8 cellular contexts compared by ENCODE assay signal in genomic region chr7:727104-727805, GRCh38. TPM values are rescaled to one million over a fixed set of nuclear protein-coding genes. Genes with fewer than 3 reads are reported as not detected.
DNase-seq lines count a peak whose midpoint lies in the region; ATAC-seq and TF ChIP-seq lines count a peak whose summit lies in the region.

TSS of gene PRKAR1B (minus strand) at chr7:727281. CDS start at chr7:711505, 15,776 bp downstream.

- H3K23ac ChIP-seq in mesendoderm (ENCODE audit: low read length): no peak within 1 kb of the TSS

- H2AK5ac ChIP-seq in mesendoderm (ENCODE audit: low read length): no peak within 1 kb of the TSS

- peak within 1 kb of the TSS; percentile 65 for H3K4me3 ChIP-seq in HL-60 (replicated peaks; ENCODE audit: insufficient read depth, low read length)
- H3K4me3 ChIP-seq in mesendoderm (ENCODE audit: low read length): peak within 1 kb of the TSS; percentile 58

- peak within 1 kb of the TSS; percentile 99 for H3K4ac ChIP-seq in mesendoderm (ENCODE audit: low read depth, low read length)

- H3K27me3 Mint-ChIP-seq in stimulated activated memory B cell treated with anti-CD40 and anti-IgM and Interleukin-4, amounts not matched to agents 10 μg/mL and 1 μg/mL and 100 μg/mL, for 72 hours: no peaks in the 10 kb centered on the region

- H3K27ac ChIP-seq in HL-60 (replicated peaks) (peak within 1 kb of the TSS; percentile 78), VCaP (peak within 1 kb of the TSS; percentile 86), mesendoderm (ENCODE audit: low read depth, low read length) (no peak within 1 kb of the TSS)

- H2BK120ac ChIP-seq in mesendoderm (ENCODE audit: low read depth, low read length): no peak within 1 kb of the TSS

- peak within 1 kb of the TSS; percentile 98 for H4K8ac ChIP-seq in mesendoderm (ENCODE audit: low read depth, low read length)

- peaks cover 9% of the 10 kb centered on the region for H3K36me3 ChIP-seq in mesendoderm (ENCODE audit: control insufficient read depth, insufficient read depth, low read length)

- peak; percentile 23 for ATAC-seq in GM21367 (IDR thresholded peaks at IDR 0.05; ENCODE audit: unreplicated experiment)
- peak; percentile 75 for ATAC-seq in stimulated activated memory B cell treated with anti-CD40 and anti-IgM and Interleukin-4, amounts not matched to agents 10 μg/mL and 1 μg/mL and 100 μg/mL, for 72 hours

- no peaks in the 10 kb centered on the region for H3K9me3 Mint-ChIP-seq in stimulated activated memory B cell treated with anti-CD40 and anti-IgM and Interleukin-4, amounts not matched to agents 10 μg/mL and 1 μg/mL and 100 μg/mL, for 72 hours

- WGBS in mesendoderm (ENCODE audit: extremely low coverage, insufficient coverage, low lambda C conversion rate): no CpG with 5 or more reads among the region's 66 CpGs

- peak within 1 kb of the TSS; percentile 80 for H3K27ac Mint-ChIP-seq in stimulated activated memory B cell treated with anti-CD40 and anti-IgM and Interleukin-4, amounts not matched to agents 10 μg/mL and 1 μg/mL and 100 μg/mL, for 72 hours

- H3K18ac ChIP-seq in mesendoderm (ENCODE audit: low read length): peak within 1 kb of the TSS; percentile 81

- peak within 1 kb of the TSS; percentile 87 for H3K9ac ChIP-seq in mesendoderm (ENCODE audit: low read length)

- H3K4me1 Mint-ChIP-seq in stimulated activated memory B cell treated with anti-CD40 and anti-IgM and Interleukin-4, amounts not matched to agents 10 μg/mL and 1 μg/mL and 100 μg/mL, for 72 hours: peaks cover 30% of the 10 kb centered on the region

- H2BK15ac ChIP-seq in mesendoderm (replicated peaks; ENCODE audit: low read depth): no peak within 1 kb of the TSS

- H3K4me3 Mint-ChIP-seq in stimulated activated memory B cell treated with anti-CD40 and anti-IgM and Interleukin-4, amounts not matched to agents 10 μg/mL and 1 μg/mL and 100 μg/mL, for 72 hours: peak within 1 kb of the TSS; percentile 82

- H3K56ac ChIP-seq in mesendoderm (ENCODE audit: low read length): peak within 1 kb of the TSS; percentile 94

- no peaks in the 10 kb centered on the region for H3K27me3 ChIP-seq in HL-60 (ENCODE audit: insufficient read depth, poor library complexity, severe bottlenecking)
- no peaks in the 10 kb centered on the region for H3K27me3 ChIP-seq in mesendoderm (ENCODE audit: insufficient read depth, low read length, poor library complexity)

- TF ChIP-seq CTCF in HL-60 (IDR thresholded peaks at IDR 0.05; ENCODE audit: insufficient read depth, low read length) (no peak), VCaP (conservative IDR thresholded peaks at IDR 0.05) (no peak)

- peaks cover 21% of the 10 kb centered on the region for H3K79me1 ChIP-seq in mesendoderm (ENCODE audit: low read length)

- H3K4me2 ChIP-seq in mesendoderm (ENCODE audit: low read length): peak within 1 kb of the TSS; percentile 59

- H2BK5ac ChIP-seq in mesendoderm (ENCODE audit: low read length): no peak within 1 kb of the TSS

- DNase-seq in D341Med (ENCODE audit: low spot score): peak; percentile 85
- DNase-seq in HL-60 (ENCODE audit: low read depth in 1 of 2, low spot score in 1 of 2): peak; percentile 39 to 79
- peak; percentile 48 for DNase-seq in ecto neural progenitor cell (ENCODE audit: low spot score)
- DNase-seq in mesendoderm: no peak
- DNase-seq in NCI-H446 treated with DMSO at 0.1 percent for 48 hours (lab: John Stamatoyannopoulos, UW): no peak

- H3K36me3 Mint-ChIP-seq in stimulated activated memory B cell treated with anti-CD40 and anti-IgM and Interleukin-4, amounts not matched to agents 10 μg/mL and 1 μg/mL and 100 μg/mL, for 72 hours: peaks cover 47% of the 10 kb centered on the region

- no peaks in the 10 kb centered on the region for H3K4me1 ChIP-seq in mesendoderm (ENCODE audit: control insufficient read depth, low read depth, low read length)

- peaks cover 31% of the 10 kb centered on the region for H3K79me2 ChIP-seq in mesendoderm (ENCODE audit: control insufficient read depth, insufficient read depth, low read length)

- H4K5ac ChIP-seq in mesendoderm (ENCODE audit: low read length): no peak within 1 kb of the TSS

RNA-seq across cellular contexts. Expression of gene PRKAR1B, which starts in this region (rescaled TPM):
- 25.9 TPM for polyA plus RNA-seq in mesendoderm (2013, experiment 1 of 2)
- 26.8 TPM for polyA plus RNA-seq in mesendoderm (2013, experiment 2 of 2)

Comparison
In these comparisons a context has a peak if more than half of its experiments do, and no peak if none do; other contexts are left out.
1. DNase-seq: peak in D341Med (single experiment), HL-60 (2 of 2) and ecto neural progenitor cell (single experiment); none in mesendoderm (single experiment) and NCI-H446 treated with DMSO at 0.1 percent for 48 hours (single experiment).